ENCODE assay signal across 15 cellular contexts in genomic region chr22:41836551-41836950, GRCh38. TPM values are rescaled to one million over a fixed set of nuclear protein-coding genes. Genes with fewer than 3 reads are reported as not detected.
DNase-seq lines count a peak whose midpoint lies in the region; ATAC-seq, FAIRE-seq and TF ChIP-seq lines count a peak whose summit lies in the region.
"Had no signal": no experiment of that assay in that cellular context is flagged by ENCODE, and none has a peak within 500 bp of the region (broad histone marks: within the 10 kb centered on the region; RNA-seq: fewer than 3 reads in every experiment).

No MANE protein-coding gene starts in this region.

- peaks cover 57% of the 10 kb centered on the region for H3K4me1 Mint-ChIP-seq in nephron

- TF ChIP-seq RAD21 in K562 (CRISPR knock-in tag; conservative IDR thresholded peaks at IDR 0.05 in 1 of 2, IDR thresholded peaks at IDR 0.05 in 1 of 2): no peak

- H4K20me1 ChIP-seq in BLaER1: peaks cover 77% of the 10 kb centered on the region
- peaks cover 63% of the 10 kb centered on the region for H4K20me1 ChIP-seq in DND-41 (ENCODE audit: insufficient read depth, low read length)
- peaks cover 24% of the 10 kb centered on the region for H4K20me1 ChIP-seq in K562 (replicated peaks; ENCODE audit: control insufficient read depth, insufficient read depth, low read length)

- POLR2A ChIA-PET in K562 (lab: Yijun Ruan, JAX): interaction anchor here (0.6 to 1.2 kb wide), 4 partner anchors 8 to 443 kb away, joined by 3 to 4 read pairs (median 4); no protein-coding TSS in a partner anchor

- H3K27ac ChIP-seq in BLaER1 (no peak overlapping the region), DND-41 (ENCODE audit: low read length) (peak overlapping the region; percentile 37; the same call in 1 of the 2 replicates), K562 (ENCODE audit: extremely low read depth, low read depth, low read length) (peak overlapping the region; percentile 40; the same call in 1 of the 3 replicates)
- H3K27ac ChIP-seq: C4-2B had no signal

- H2AFZ ChIP-seq in DND-41 (ENCODE audit: low read depth, low read length) (no peak overlapping the region), K562 (ENCODE audit: low read depth, low read length) (no peak overlapping the region)

- in situ Hi-C loops in K562 (cut with MboI): no loop called here

- no TSS peak for BruUV-seq in K562 (replicated peaks; lab: Mats Ljungman, UMichigan)

- H3K9me3 ChIP-seq in BLaER1 (no peaks in the 10 kb centered on the region), DND-41 (ENCODE audit: insufficient read depth, low read length, severe bottlenecking) (no peaks in the 10 kb centered on the region), K562 (replicated peaks; ENCODE audit: control insufficient read depth, insufficient read depth, low read depth, low read length) (no peaks in the 10 kb centered on the region; the same call in 1 of the 2 replicates)
- H3K9me3 ChIP-seq: psoas muscle had no signal

- H3K36me3 ChIP-seq in BLaER1 (peaks cover 61% of the 10 kb centered on the region), DND-41 (ENCODE audit: insufficient read depth, low read length) (peaks cover 69% of the 10 kb centered on the region), K562 (ENCODE audit: control insufficient read depth, insufficient read depth, low read length) (peaks cover 60% of the 10 kb centered on the region)

- H3K9ac ChIP-seq in BLaER1 (no peak overlapping the region), DND-41 (ENCODE audit: low read depth, low read length) (no peak overlapping the region), K562 (ENCODE audit: insufficient read depth in 1 of 2, low read depth in 2 of 2, low read length in 2 of 2) (no peak overlapping the region; a peak in 1 of 4 replicates)

- TF ChIP-seq EP300 in K562 (IDR thresholded peaks at IDR 0.05; ENCODE audit: low read length): no peak

- no peak overlapping the region for H3K4me3 ChIP-seq in BLaER1
- H3K4me3 ChIP-seq in DND-41 (ENCODE audit: low read depth in 1 of 2, low read length in 2 of 2): no peak overlapping the region
- H3K4me3 ChIP-seq in K562: no peak overlapping the region
- H3K4me3 ChIP-seq: psoas muscle had no signal

- H3K9me1 ChIP-seq in K562 (ENCODE audit: control insufficient read depth, insufficient read depth, low read length): peaks cover 16% of the 10 kb centered on the region

- H3K79me2 ChIP-seq in DND-41 (ENCODE audit: insufficient read depth, low read length): peaks cover 94% of the 10 kb centered on the region
- H3K79me2 ChIP-seq in K562 (ENCODE audit: control insufficient read depth, insufficient read depth, low read length): peaks cover 87% of the 10 kb centered on the region

- peaks cover 66% of the 10 kb centered on the region for H3K4me1 ChIP-seq in BLaER1
- peaks cover 67% of the 10 kb centered on the region for H3K4me1 ChIP-seq in DND-41 (ENCODE audit: insufficient read depth, low read length)
- H3K4me1 ChIP-seq in K562 (replicated peaks in 1 of 2; ENCODE audit: control insufficient read depth in 2 of 2, insufficient read depth in 2 of 2, low read length in 2 of 2): peaks cover 17 to 46% of the 10 kb centered on the region in 2 experiments

- H3K27me3 ChIP-seq in BLaER1: no peaks in the 10 kb centered on the region
- H3K27me3 ChIP-seq in DND-41 (ENCODE audit: insufficient read depth, low read length, poor library complexity): no peaks in the 10 kb centered on the region
- H3K27me3 ChIP-seq in K562 (ENCODE audit: control insufficient read depth in 2 of 2, insufficient read depth in 2 of 2, low read length in 2 of 2): no peaks in the 10 kb centered on the region

- intact Hi-C loops in K562 (cut with micrococcal nuclease): no loop called here

- H3K9me3 Mint-ChIP-seq in nephron: no peaks in the 10 kb centered on the region
- H3K9me3 Mint-ChIP-seq: activated naive CD8-positive, alpha-beta T cell treated with anti-CD3 and anti-CD28 coated beads, Interleukin-2, amount 10 ng/mL, durations not matched to agents 7 days and 5 days; central memory CD8-positive, alpha-beta T cell had no signal

- CTCF ChIA-PET in K562 (lab: Yijun Ruan, JAX; ENCODE audit: low intra/inter-chr PET ratio): no interaction called here

- no peak for DNase-seq in DND-41
- no peak for DNase-seq in K562 (ENCODE audit: extremely low read depth in 1 of 4, low spot score in 3 of 4)
- DNase-seq in HT-29 (ENCODE audit: low spot score): no peak
- DNase-seq in NCI-H774 (lab: John Stamatoyannopoulos, UW): no peak
- DNase-seq: activated CD4-positive, alpha-beta T cell treated with anti-CD3 and anti-CD28 coated beads, Interleukin-2, amount 50 U/mL, for 48 hours; activated naive CD8-positive, alpha-beta T cell treated with anti-CD3 and anti-CD28 coated beads, Interleukin-2, amount 10 ng/mL, durations not matched to agents 7 days and 5 days; islet precursor cell; psoas muscle; Right ventricle myocardium superior; T-helper 9 cell had no signal

- FAIRE-seq in K562 (lab: Jason Lieb, UNC): no peak

- ATAC-seq in DND-41 (ENCODE audit: insufficient read depth, low read depth) (no peak), K562 (no peak), GM18858 (IDR thresholded peaks at IDR 0.05; ENCODE audit: unreplicated experiment) (no peak)
- ATAC-seq: psoas muscle had no signal

- peak overlapping the region in 2 of 3 experiments; percentile 19 to 32 for H3K4me3 Mint-ChIP-seq in nephron
- H3K4me3 Mint-ChIP-seq: activated naive CD8-positive, alpha-beta T cell treated with anti-CD3 and anti-CD28 coated beads, Interleukin-2, amount 10 ng/mL, durations not matched to agents 7 days and 5 days; central memory CD8-positive, alpha-beta T cell had no signal

- 0 out of 2 replicates have a peak overlapping the region, but pooled peaks have one; percentile 88 for H3K4me2 ChIP-seq in BLaER1
- peak overlapping the region; percentile 31 for H3K4me2 ChIP-seq in DND-41 (ENCODE audit: insufficient read depth, low read length)
- H3K4me2 ChIP-seq in K562 (ENCODE audit: insufficient read depth, low read length): no peak overlapping the region; the same call in 1 of the 2 replicates

- peaks cover 40% of the 10 kb centered on the region for H3K36me3 Mint-ChIP-seq in nephron (ENCODE audit: low read depth)

- H3K27ac Mint-ChIP-seq in nephron: peak overlapping the region in 2 of 3 experiments; percentile 13 to 54
- H3K27ac Mint-ChIP-seq: activated naive CD8-positive, alpha-beta T cell treated with anti-CD3 and anti-CD28 coated beads, Interleukin-2, amount 10 ng/mL, durations not matched to agents 7 days and 5 days had no signal

- 94% methylated on average over 2 of the region's 2 CpGs for WGBS in K562 (ENCODE audit: insufficient coverage, low coverage, missing lambda C conversion rate)

- no peaks in the 10 kb centered on the region for H3K27me3 Mint-ChIP-seq in nephron (ENCODE audit: low read depth)
- H3K27me3 Mint-ChIP-seq: activated naive CD8-positive, alpha-beta T cell treated with anti-CD3 and anti-CD28 coated beads, Interleukin-2, amount 10 ng/mL, durations not matched to agents 7 days and 5 days; central memory CD8-positive, alpha-beta T cell had no signal

- no peak for TF ChIP-seq CTCF in DND-41 (IDR thresholded peaks at IDR 0.05; ENCODE audit: borderline replicate concordance, extremely low read depth, low read length, poor library complexity, severe bottlenecking)
- no peak for TF ChIP-seq CTCF in K562 (IDR thresholded peaks at IDR 0.05 in 2 of 3, conservative IDR thresholded peaks at IDR 0.05 in 1 of 3; ENCODE audit: insufficient read depth in 2 of 3, low read depth in 1 of 3, low read length in 3 of 3)
- no peak for TF ChIP-seq CTCF in nephron (IDR thresholded peaks at IDR 0.05; ENCODE audit: unreplicated experiment in 3 of 3)

- TF ChIP-seq POLR2A in K562 (conservative IDR thresholded peaks at IDR 0.05): no peak

TF ChIP-seq in K562, 482 proteins besides CTCF, POLR2A, EP300 and RAD21 (continues in another document):
- no peak for TF ChIP-seq E2F3 (CRISPR knock-in tag; IDR thresholded peaks at IDR 0.05)

RNA-seq across cellular contexts. Expression of gene SREBF2, which starts 3.6 kb away (rescaled TPM):
- total RNA-seq in K562 (2011; cell fraction: chromatin; rRNA removed; ENCODE audit: low replicate concordance): 399 and 583 TPM in 2 replicates
- total RNA-seq in K562 (2011; cell fraction: nucleolus; rRNA removed): 378 and 395 TPM in 2 replicates
- total RNA-seq in K562 (2011; cell fraction: nucleoplasm; rRNA removed): 386 and 451 TPM in 2 replicates
- total RNA-seq in K562 (2014; rRNA removed) (26.6 and 38.5 TPM in 2 replicates), K562 (2014; rRNA removed; fragmentation: Illumina TruSeq; extraction: Trizol) (26.9 and 27.2 TPM in 2 replicates), K562 (2015; rRNA removed; fragmentation: Illumina TruSeq; extraction: Trizol) (22.4 and 24.8 TPM in 2 replicates), K562 (2021) (73.9 and 84.2 TPM in 2 replicates)
- polyA plus RNA-seq in K562 (2011; rRNA removed) (55.3 and 89.8 TPM in 2 replicates), K562 (2014; fragmentation: Illumina TruSeq; extraction: Trizol) (64.5 and 74.3 TPM in 2 replicates), K562 (2014; fragmentation: Nextera tagmentation; extraction: Ambion mirVana) (1 to 10 TPM; 1.1 TPM), K562 (2014; rRNA removed) (62.8 and 63.9 TPM in 2 replicates)
- 94.7 and 107 TPM in 2 replicates for polyA plus RNA-seq in K562 (2011; cell fraction: cytosol; rRNA removed)
- 167 and 200 TPM in 2 replicates for polyA plus RNA-seq in K562 (2011; cell fraction: nucleus; rRNA removed)
- 57.0 and 119 TPM in 2 replicates for polyA plus RNA-seq in K562 (2012)
- polyA minus RNA-seq in K562 (2011; rRNA and poly(A)+ RNA removed): 76.8 and 96.3 TPM in 2 replicates
- 59.7 and 96.8 TPM in 2 replicates for polyA minus RNA-seq in K562 (2011; cell fraction: cytosol; rRNA and poly(A)+ RNA removed)
- 55.1 and 75.6 TPM in 2 replicates for polyA minus RNA-seq in K562 (2011; cell fraction: nucleus; rRNA and poly(A)+ RNA removed)
- 88.5 and 104 TPM in 2 replicates for total RNA-seq in HT-29 (2014; rRNA removed; shearing (Covaris generic))

RNA-seq across cellular contexts. Expression of gene CCDC134, which starts 36.1 kb away (rescaled TPM):
- 11.6 and 24.3 TPM in 2 replicates for total RNA-seq in K562 (2011; cell fraction: chromatin; rRNA removed; ENCODE audit: low replicate concordance)
- 22.4 and 24.5 TPM in 2 replicates for total RNA-seq in K562 (2011; cell fraction: nucleolus; rRNA removed)
- total RNA-seq in K562 (2011; cell fraction: nucleoplasm; rRNA removed): 18.8 and 20.0 TPM in 2 replicates
- 6.9 and 11.7 TPM in 2 replicates for total RNA-seq in K562 (2014; rRNA removed)
- total RNA-seq in K562 (2014; rRNA removed; fragmentation: Illumina TruSeq; extraction: Trizol): 6.3 and 7.7 TPM in 2 replicates
- total RNA-seq in K562 (2015; rRNA removed; fragmentation: Illumina TruSeq; extraction: Trizol): 9.2 and 9.5 TPM in 2 replicates
- 11.9 and 12.4 TPM in 2 replicates for total RNA-seq in K562 (2021)
- polyA plus RNA-seq in K562 (2011; rRNA removed): 5.0 and 5.1 TPM in 2 replicates
- polyA plus RNA-seq in K562 (2011; cell fraction: cytosol; rRNA removed): 5.5 and 6.0 TPM in 2 replicates
- polyA plus RNA-seq in K562 (2011; cell fraction: nucleus; rRNA removed): 3.8 and 5.5 TPM in 2 replicates
- 2.4 and 3.0 TPM in 2 replicates for polyA plus RNA-seq in K562 (2012)
- polyA plus RNA-seq in K562 (2014; fragmentation: Illumina TruSeq; extraction: Trizol): 4.2 and 5.3 TPM in 2 replicates
- polyA plus RNA-seq in K562 (2014; fragmentation: Nextera tagmentation; extraction: Ambion mirVana): under 1 TPM; 0.56 to 0.99 TPM
- polyA plus RNA-seq in K562 (2014; rRNA removed): 5.2 and 6.8 TPM in 2 replicates
- polyA minus RNA-seq in K562 (2011; rRNA and poly(A)+ RNA removed): 13.2 and 19.0 TPM in 2 replicates
- 14.0 and 14.1 TPM in 2 replicates for polyA minus RNA-seq in K562 (2011; cell fraction: cytosol; rRNA and poly(A)+ RNA removed)
- 7.5 and 9.2 TPM in 2 replicates for polyA minus RNA-seq in K562 (2011; cell fraction: nucleus; rRNA and poly(A)+ RNA removed)
- total RNA-seq in HT-29 (2014; rRNA removed; shearing (Covaris generic)): 12.2 and 14.6 TPM in 2 replicates
